ENCODE assay signal across 8 cellular contexts in genomic region chr2:231199219-231199618, GRCh38. TPM values are rescaled to one million over a fixed set of nuclear protein-coding genes. Genes with fewer than 3 reads are reported as not detected.
DNase-seq lines count a peak whose midpoint lies in the region; ATAC-seq and TF ChIP-seq lines count a peak whose summit lies in the region.

No MANE protein-coding gene starts in this region.

- DNase-seq in Caco-2 (no peak), NT2/D1 (ENCODE audit: low read depth, low spot score) (no peak), endodermal cell (no peak), NCI-H2196 (lab: John Stamatoyannopoulos, UW; ENCODE audit: unreplicated experiment) (no peak)
- DNase-seq in stimulated activated naive CD4-positive, alpha-beta T cell treated with Interleukin-2 at 50 U/mL for 16 hours (lab: John Stamatoyannopoulos, UW) = no peak

- H3K36me3 Mint-ChIP-seq in Caco-2 (ENCODE audit: insufficient read depth, unreplicated experiment) (no peaks in the 10 kb centered on the region), endodermal cell (ENCODE audit: low read depth) (peaks cover 29% of the 10 kb centered on the region)

- CTCF ChIA-PET in Caco-2 (lab: Charles Lee) = no interaction called here

- 53 to 56% methylated on average over 2 to 5 of the region's 5 CpGs for WGBS in endodermal cell (ENCODE audit: insufficient coverage in 1 of 2, insufficient read length in 1 of 2), 2 experiments

- peak overlapping the region; percentile 84 for H3K4me3 Mint-ChIP-seq in Caco-2 (ENCODE audit: unreplicated experiment)
- H3K4me3 Mint-ChIP-seq in endodermal cell = peak overlapping the region; percentile 88

- H3K27me3 Mint-ChIP-seq in Caco-2 (ENCODE audit: insufficient read depth, unreplicated experiment) (no peaks in the 10 kb centered on the region), endodermal cell (ENCODE audit: insufficient read depth) (peaks cover 3% of the 10 kb centered on the region)

- H3K4me1 ChIP-seq in Caco-2 (0 out of 2 replicates have a peak, but pooled peaks cover 4% of the 10 kb centered on the region), NT2/D1 (ENCODE audit: insufficient read depth, insufficient read length) (peaks cover 8% of the 10 kb centered on the region), endodermal cell (ENCODE audit: control insufficient read depth, insufficient read depth, low read length) (peaks cover 4% of the 10 kb centered on the region), neutrophil (ENCODE audit: control insufficient read depth in 1 of 2, insufficient read depth in 1 of 2, low read depth in 1 of 2, low read length in 1 of 2) (peaks cover 12 to 15% of the 10 kb centered on the region in 2 experiments)

- no peak overlapping the region for H3K27ac Mint-ChIP-seq in Caco-2 (ENCODE audit: unreplicated experiment)
- H3K27ac Mint-ChIP-seq in endodermal cell = peak overlapping the region; percentile 94

- BruUV-seq in Caco-2 (replicated peaks; lab: Mats Ljungman, UMichigan) = no TSS peak

- no peak for TF ChIP-seq CTCF in Caco-2 (IDR thresholded peaks at IDR 0.05; ENCODE audit: insufficient read depth in 1 of 2, low read depth in 1 of 2, low read length in 1 of 2, severe bottlenecking in 1 of 2, unreplicated experiment in 1 of 2)
- no peak for TF ChIP-seq CTCF in endodermal cell (conservative IDR thresholded peaks at IDR 0.05)
- no peak for TF ChIP-seq CTCF in neutrophil (IDR thresholded peaks at IDR 0.05)

- peak overlapping the region; percentile 95 for H3K4me3 ChIP-seq in Caco-2 (ENCODE audit: low read depth, low read length)
- peak overlapping the region; percentile 89 for H3K4me3 ChIP-seq in NT2/D1 (ENCODE audit: insufficient read length, low read depth)
- H3K4me3 ChIP-seq in endodermal cell (ENCODE audit: low read length) = peak overlapping the region; percentile 88
- H3K4me3 ChIP-seq in neutrophil (ENCODE audit: low read depth in 1 of 2, low read length in 1 of 2) = peak overlapping the region; percentile 75 to 94

- H3K9me3 ChIP-seq in Caco-2 = no peaks in the 10 kb centered on the region
- H3K9me3 ChIP-seq in NT2/D1 (ENCODE audit: insufficient read depth, low read length) = peaks cover 21% of the 10 kb centered on the region
- H3K9me3 ChIP-seq in endodermal cell (ENCODE audit: control insufficient read depth, low read length) = peaks cover 29% of the 10 kb centered on the region
- no peaks in the 10 kb centered on the region for H3K9me3 ChIP-seq in neutrophil

- no peaks in the 10 kb centered on the region for H3K9me3 Mint-ChIP-seq in Caco-2 (ENCODE audit: unreplicated experiment)
- H3K9me3 Mint-ChIP-seq in endodermal cell = peaks cover 26% of the 10 kb centered on the region

- POLR2A ChIA-PET in Caco-2 (lab: Charles Lee) = no interaction called here

- H3K36me3 ChIP-seq in Caco-2 (ENCODE audit: control insufficient read depth, insufficient read depth, low read length) (no peaks in the 10 kb centered on the region), NT2/D1 (ENCODE audit: insufficient read depth, insufficient read length, low read length) (peaks cover 12% of the 10 kb centered on the region), endodermal cell (ENCODE audit: control insufficient read depth, insufficient read depth, low read length) (peaks cover 12% of the 10 kb centered on the region), neutrophil (no peaks in the 10 kb centered on the region)

- H3K27ac ChIP-seq in endodermal cell (ENCODE audit: low read depth, low read length) = no peak overlapping the region
- no peak overlapping the region for H3K27ac ChIP-seq in neutrophil

- intact Hi-C loops in Caco-2 (cut with micrococcal nuclease; ENCODE audit: unreplicated experiment) = loop anchor here (2.0 kb wide), 1 partner anchor 94 kb away; no protein-coding TSS in a partner anchor

- H3K27me3 ChIP-seq in Caco-2 (replicated peaks; ENCODE audit: control insufficient read depth, insufficient read depth, low read length) (no peaks in the 10 kb centered on the region), NT2/D1 (ENCODE audit: insufficient read depth, insufficient read length) (no peaks in the 10 kb centered on the region), endodermal cell (ENCODE audit: control insufficient read depth, insufficient read depth, low read length, poor library complexity, severe bottlenecking) (no peaks in the 10 kb centered on the region), neutrophil (peaks cover 15% of the 10 kb centered on the region)

- peaks cover 8% of the 10 kb centered on the region for H3K4me1 Mint-ChIP-seq in Caco-2 (ENCODE audit: low read depth, unreplicated experiment)
- peaks cover 9% of the 10 kb centered on the region for H3K4me1 Mint-ChIP-seq in endodermal cell

- ATAC-seq in HG03571 (IDR thresholded peaks at IDR 0.05; ENCODE audit: unreplicated experiment) = no peak
- ATAC-seq in GM18861 (IDR thresholded peaks at IDR 0.05; ENCODE audit: unreplicated experiment) = no peak

- H3K9ac ChIP-seq in NT2/D1 (ENCODE audit: insufficient read length, low read depth) = peak overlapping the region; percentile 90
- H3K9ac ChIP-seq in endodermal cell (ENCODE audit: extremely low read depth, low read length, poor library complexity, severe bottlenecking) = peak overlapping the region; percentile 62

RNA-seq across cellular contexts. Expression of gene ARMC9, which starts 0.8 kb away (rescaled TPM):
- total RNA-seq in Caco-2 (2022) (3.3 and 5.2 TPM in 2 replicates), endodermal cell (10 to 100 TPM; 41.7 to 51.5 TPM)
- polyA plus RNA-seq in endodermal cell (2013, experiment 1 of 2) = 25.5 TPM
- 24.7 TPM for polyA plus RNA-seq in endodermal cell (2013, experiment 2 of 2)
